Comparison of ENCODE assay signal across 2 cellular contexts in the genomic region with DNA sequence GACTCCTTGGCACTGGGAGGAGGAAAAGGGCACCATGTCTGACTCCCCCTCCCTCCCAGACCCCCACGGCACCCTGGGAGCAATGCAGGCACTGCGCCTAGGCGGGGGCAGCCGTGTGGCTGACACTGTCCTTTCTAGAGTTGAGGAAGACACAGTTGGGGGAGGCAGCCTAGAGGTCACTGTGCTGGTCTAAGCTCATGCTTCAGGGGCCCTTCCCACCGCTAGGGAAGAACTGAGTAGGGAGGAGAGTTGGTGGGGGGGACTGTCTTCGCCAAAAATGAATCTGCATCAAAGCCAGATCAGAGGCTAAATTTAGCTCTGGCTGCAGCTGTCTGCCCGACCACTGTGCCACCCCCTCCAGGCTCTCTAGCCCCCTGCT.
TF ChIP-seq lines count a peak whose summit lies in the region.

No MANE protein-coding gene starts in this region.

TF ChIP-seq in SK-N-SH, 30 proteins besides CTCF, POLR2A, EP300 and RAD21:
- TF ChIP-seq ZBTB33 (IDR thresholded peaks at IDR 0.05; ENCODE audit: borderline replicate concordance, low read depth), result no peak
- TF ChIP-seq YY1 (IDR thresholded peaks at IDR 0.05; ENCODE audit: low read depth), result no peak
- no peak for TF ChIP-seq RCOR1 (IDR thresholded peaks at IDR 0.05; ENCODE audit: low read length)
- TF ChIP-seq SMC3 (IDR thresholded peaks at IDR 0.05; ENCODE audit: low read depth, low read length), result no peak
- TF ChIP-seq, protein P1, sequence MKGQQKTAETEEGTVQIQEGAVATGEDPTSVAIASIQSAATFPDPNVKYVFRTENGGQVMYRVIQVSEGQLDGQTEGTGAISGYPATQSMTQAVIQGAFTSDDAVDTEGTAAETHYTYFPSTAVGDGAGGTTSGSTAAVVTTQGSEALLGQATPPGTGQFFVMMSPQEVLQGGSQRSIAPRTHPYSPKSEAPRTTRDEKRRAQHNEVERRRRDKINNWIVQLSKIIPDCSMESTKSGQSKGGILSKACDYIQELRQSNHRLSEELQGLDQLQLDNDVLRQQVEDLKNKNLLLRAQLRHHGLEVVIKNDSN (IDR thresholded peaks at IDR 0.05; ENCODE audit: borderline replicate concordance, low read depth), result no peak
- TF ChIP-seq GATA2 (CRISPR knock-in tag; IDR thresholded peaks at IDR 0.05), result no peak
- no peak for TF ChIP-seq NFIC (IDR thresholded peaks at IDR 0.05; ENCODE audit: borderline replicate concordance)
- TF ChIP-seq TEAD4 (IDR thresholded peaks at IDR 0.05; ENCODE audit: borderline replicate concordance, insufficient read depth), result no peak
- TF ChIP-seq, protein P2, sequence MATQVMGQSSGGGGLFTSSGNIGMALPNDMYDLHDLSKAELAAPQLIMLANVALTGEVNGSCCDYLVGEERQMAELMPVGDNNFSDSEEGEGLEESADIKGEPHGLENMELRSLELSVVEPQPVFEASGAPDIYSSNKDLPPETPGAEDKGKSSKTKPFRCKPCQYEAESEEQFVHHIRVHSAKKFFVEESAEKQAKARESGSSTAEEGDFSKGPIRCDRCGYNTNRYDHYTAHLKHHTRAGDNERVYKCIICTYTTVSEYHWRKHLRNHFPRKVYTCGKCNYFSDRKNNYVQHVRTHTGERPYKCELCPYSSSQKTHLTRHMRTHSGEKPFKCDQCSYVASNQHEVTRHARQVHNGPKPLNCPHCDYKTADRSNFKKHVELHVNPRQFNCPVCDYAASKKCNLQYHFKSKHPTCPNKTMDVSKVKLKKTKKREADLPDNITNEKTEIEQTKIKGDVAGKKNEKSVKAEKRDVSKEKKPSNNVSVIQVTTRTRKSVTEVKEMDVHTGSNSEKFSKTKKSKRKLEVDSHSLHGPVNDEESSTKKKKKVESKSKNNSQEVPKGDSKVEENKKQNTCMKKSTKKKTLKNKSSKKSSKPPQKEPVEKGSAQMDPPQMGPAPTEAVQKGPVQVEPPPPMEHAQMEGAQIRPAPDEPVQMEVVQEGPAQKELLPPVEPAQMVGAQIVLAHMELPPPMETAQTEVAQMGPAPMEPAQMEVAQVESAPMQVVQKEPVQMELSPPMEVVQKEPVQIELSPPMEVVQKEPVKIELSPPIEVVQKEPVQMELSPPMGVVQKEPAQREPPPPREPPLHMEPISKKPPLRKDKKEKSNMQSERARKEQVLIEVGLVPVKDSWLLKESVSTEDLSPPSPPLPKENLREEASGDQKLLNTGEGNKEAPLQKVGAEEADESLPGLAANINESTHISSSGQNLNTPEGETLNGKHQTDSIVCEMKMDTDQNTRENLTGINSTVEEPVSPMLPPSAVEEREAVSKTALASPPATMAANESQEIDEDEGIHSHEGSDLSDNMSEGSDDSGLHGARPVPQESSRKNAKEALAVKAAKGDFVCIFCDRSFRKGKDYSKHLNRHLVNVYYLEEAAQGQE (IDR thresholded peaks at IDR 0.05; ENCODE audit: low read depth, low read length), result no peak
- TF ChIP-seq USF2 (IDR thresholded peaks at IDR 0.05; ENCODE audit: borderline replicate concordance, low read depth, low read length), result no peak
- no peak for TF ChIP-seq MXI1 (IDR thresholded peaks at IDR 0.05; ENCODE audit: low read depth, low read length)
- TF ChIP-seq RXRA (IDR thresholded peaks at IDR 0.05; ENCODE audit: borderline replicate concordance, low read depth), result no peak

TF ChIP-seq in SK-N-SH treated with all-trans-retinoic acid at 6 μM for 48 hours, 23 proteins besides CTCF, POLR2A, EP300 and RAD21:
- TF ChIP-seq TSHZ2 (CRISPR knock-in tag; IDR thresholded peaks at IDR 0.05) (no peak), ISL1 (CRISPR knock-in tag; IDR thresholded peaks at IDR 0.05) (no peak), ZFP30 (CRISPR knock-in tag; IDR thresholded peaks at IDR 0.05) (no peak), ZNF565 (CRISPR knock-in tag; conservative IDR thresholded peaks at IDR 0.05; ENCODE audit: low read depth) (no peak), RARB (CRISPR knock-in tag; IDR thresholded peaks at IDR 0.05) (no peak), TOX (CRISPR knock-in tag; IDR thresholded peaks at IDR 0.05; ENCODE audit: borderline replicate concordance) (no peak), ZFP3 (CRISPR knock-in tag; IDR thresholded peaks at IDR 0.05) (no peak), ESRRG (CRISPR knock-in tag; IDR thresholded peaks at IDR 0.05) (no peak), CSRNP3 (CRISPR knock-in tag; IDR thresholded peaks at IDR 0.05) (no peak), CREB5 (CRISPR knock-in tag; IDR thresholded peaks at IDR 0.05; ENCODE audit: low read depth) (no peak), ARNTL (CRISPR knock-in tag; IDR thresholded peaks at IDR 0.05; ENCODE audit: borderline replicate concordance, low read depth) (no peak), GLIS3 (CRISPR knock-in tag; IDR thresholded peaks at IDR 0.05) (no peak), ZC3H10 (CRISPR knock-in tag; IDR thresholded peaks at IDR 0.05) (no peak), CSDC2 (CRISPR knock-in tag; IDR thresholded peaks at IDR 0.05) (no peak)
- TF ChIP-seq, protein P3, sequence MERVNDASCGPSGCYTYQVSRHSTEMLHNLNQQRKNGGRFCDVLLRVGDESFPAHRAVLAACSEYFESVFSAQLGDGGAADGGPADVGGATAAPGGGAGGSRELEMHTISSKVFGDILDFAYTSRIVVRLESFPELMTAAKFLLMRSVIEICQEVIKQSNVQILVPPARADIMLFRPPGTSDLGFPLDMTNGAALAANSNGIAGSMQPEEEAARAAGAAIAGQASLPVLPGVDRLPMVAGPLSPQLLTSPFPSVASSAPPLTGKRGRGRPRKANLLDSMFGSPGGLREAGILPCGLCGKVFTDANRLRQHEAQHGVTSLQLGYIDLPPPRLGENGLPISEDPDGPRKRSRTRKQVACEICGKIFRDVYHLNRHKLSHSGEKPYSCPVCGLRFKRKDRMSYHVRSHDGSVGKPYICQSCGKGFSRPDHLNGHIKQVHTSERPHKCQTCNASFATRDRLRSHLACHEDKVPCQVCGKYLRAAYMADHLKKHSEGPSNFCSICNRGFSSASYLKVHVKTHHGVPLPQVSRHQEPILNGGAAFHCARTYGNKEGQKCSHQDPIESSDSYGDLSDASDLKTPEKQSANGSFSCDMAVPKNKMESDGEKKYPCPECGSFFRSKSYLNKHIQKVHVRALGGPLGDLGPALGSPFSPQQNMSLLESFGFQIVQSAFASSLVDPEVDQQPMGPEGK (CRISPR knock-in tag; IDR thresholded peaks at IDR 0.05; ENCODE audit: borderline replicate concordance), result no peak
- TF ChIP-seq, protein P4, sequence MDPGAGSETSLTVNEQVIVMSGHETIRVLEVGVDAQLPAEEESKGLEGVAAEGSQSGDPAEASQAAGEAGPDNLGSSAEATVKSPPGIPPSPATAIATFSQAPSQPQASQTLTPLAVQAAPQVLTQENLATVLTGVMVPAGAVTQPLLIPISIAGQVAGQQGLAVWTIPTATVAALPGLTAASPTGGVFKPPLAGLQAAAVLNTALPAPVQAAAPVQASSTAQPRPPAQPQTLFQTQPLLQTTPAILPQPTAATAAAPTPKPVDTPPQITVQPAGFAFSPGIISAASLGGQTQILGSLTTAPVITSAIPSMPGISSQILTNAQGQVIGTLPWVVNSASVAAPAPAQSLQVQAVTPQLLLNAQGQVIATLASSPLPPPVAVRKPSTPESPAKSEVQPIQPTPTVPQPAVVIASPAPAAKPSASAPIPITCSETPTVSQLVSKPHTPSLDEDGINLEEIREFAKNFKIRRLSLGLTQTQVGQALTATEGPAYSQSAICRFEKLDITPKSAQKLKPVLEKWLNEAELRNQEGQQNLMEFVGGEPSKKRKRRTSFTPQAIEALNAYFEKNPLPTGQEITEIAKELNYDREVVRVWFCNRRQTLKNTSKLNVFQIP (CRISPR knock-in tag; IDR thresholded peaks at IDR 0.05; ENCODE audit: borderline replicate concordance, low read depth), result no peak
